In the genomic region with DNA sequence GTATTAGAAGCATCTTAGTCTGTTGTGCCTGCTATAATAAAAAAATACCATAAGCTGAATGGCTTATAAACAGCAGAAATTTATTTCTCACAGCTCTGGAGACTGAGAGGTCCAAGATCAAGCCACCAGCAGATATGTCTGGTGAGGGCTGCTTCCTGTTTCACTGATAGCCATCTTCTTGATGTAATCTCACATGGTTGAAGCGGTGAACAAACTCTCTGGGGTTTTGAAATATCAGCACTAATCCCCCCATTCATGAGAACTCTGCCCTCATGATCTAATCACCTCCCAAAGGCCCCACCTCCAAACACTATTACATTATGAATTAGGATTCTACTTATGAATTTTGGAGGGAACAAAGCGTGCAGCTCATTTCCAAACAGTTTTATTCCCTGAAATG, we compare ENCODE assay signal across 18 cellular contexts. TPM values are rescaled to one million over a fixed set of nuclear protein-coding genes. Genes with fewer than 3 reads are reported as not detected.
"Had no signal": no experiment of that assay in that cellular context is flagged by ENCODE, and none has a peak within 500 bp of the region (broad histone marks: within the 10 kb centered on the region; RNA-seq: fewer than 3 reads in every experiment).

No MANE protein-coding gene starts in this region.

- H3K36me3 Mint-ChIP-seq: naive thymus-derived CD4-positive, alpha-beta T cell had no signal

- H3K27ac Mint-ChIP-seq: naive thymus-derived CD4-positive, alpha-beta T cell had no signal

- ATAC-seq: gastroesophageal sphincter; left lobe of liver; naive thymus-derived CD4-positive, alpha-beta T cell; psoas muscle; right lobe of liver had no signal

- H3K4me3 Mint-ChIP-seq: naive thymus-derived CD4-positive, alpha-beta T cell had no signal

- H3K4me1 Mint-ChIP-seq: naive thymus-derived CD4-positive, alpha-beta T cell had no signal

- DNase-seq: dermis blood vessel endothelial cell; esophagus squamous epithelium; foreskin fibroblast; glutamatergic neuron; islet precursor cell; mammary epithelial cell; naive thymus-derived CD4-positive, alpha-beta T cell; psoas muscle; retina; right lobe of liver; stimulated activated CD4-positive, alpha-beta T cell treated with anti-CD3 and anti-CD28 coated beads, Interleukin-2, amount 100 ng/mL, for 24 hours; stimulated activated CD4-positive, alpha-beta T cell treated with anti-CD3 and anti-CD28 coated beads, Interleukin-4, amount 100 ng/mL, for 4 hours; stimulated activated naive CD4-positive, alpha-beta T cell; stomach; substantia nigra; transverse colon had no signal

RNA-seq across cellular contexts. Expression of gene CLVS2, which starts 11.6 kb away (rescaled TPM):
- polyA plus RNA-seq: mammary epithelial cell; naive thymus-derived CD4-positive, alpha-beta T cell had no signal
